Comparison of ENCODE assay signal across 22 cellular contexts in genomic region chr7:4245866-4246470, GRCh38.
DNase-seq lines count a peak whose midpoint lies in the region; FAIRE-seq and TF ChIP-seq lines count a peak whose summit lies in the region.
"Had no signal": no experiment of that assay in that cellular context is flagged by ENCODE, and none has a peak within 500 bp of the region (broad histone marks: within the 10 kb centered on the region; RNA-seq: fewer than 3 reads in every experiment).

No MANE protein-coding gene starts in this region.

- no peak overlapping the region for H3K4me3 Mint-ChIP-seq in astrocyte (ENCODE audit: unreplicated experiment)
- H3K4me3 Mint-ChIP-seq: activated CD4-positive, alpha-beta T cell treated with anti-CD3 and anti-CD28 coated beads, Interleukin-2, amount 10 ng/mL, durations not matched to agents 24 days and 14 days; activated naive CD8-positive, alpha-beta T cell treated with anti-CD3 and anti-CD28 coated beads, Interleukin-2, amount 10 ng/mL, durations not matched to agents 7 days and 5 days; activated T-helper 17 cell treated with anti-CD3 and anti-CD28 coated beads, Interleukin-2, amount 50 U/mL, for 72 hours; CD8-positive, alpha-beta T cell; stimulated activated naive B cell treated with anti-CD40 and anti-IgM and Interleukin-4, amounts not matched to agents 10 μg/mL and 1 μg/mL and 100 μg/mL, for 72 hours had no signal

- no peak overlapping the region for H4K5ac ChIP-seq in mesendoderm (ENCODE audit: low read length)

- H2BK120ac ChIP-seq in mesendoderm (ENCODE audit: low read depth, low read length) = no peak overlapping the region

- no peak for TF ChIP-seq CTCF in astrocyte (IDR thresholded peaks at IDR 0.05; ENCODE audit: insufficient read depth, low read depth, low read length)
- TF ChIP-seq CTCF in ascending aorta (IDR thresholded peaks at IDR 0.05) = no peak

- H3K9me3 ChIP-seq in astrocyte (ENCODE audit: insufficient read depth, low read depth, low read length) (peaks cover 2% of the 10 kb centered on the region), ascending aorta (peaks cover 3 to 5% of the 10 kb centered on the region in 2 donors)
- H3K9me3 ChIP-seq: psoas muscle had no signal

- no peaks in the 10 kb centered on the region for H3K27me3 ChIP-seq in astrocyte (ENCODE audit: insufficient read depth, low read length)
- H3K27me3 ChIP-seq in mesendoderm (ENCODE audit: insufficient read depth, low read length, poor library complexity) = no peaks in the 10 kb centered on the region
- no peaks in the 10 kb centered on the region for H3K27me3 ChIP-seq in ascending aorta
- H3K27me3 ChIP-seq: heart left ventricle had no signal

- H3K4me2 ChIP-seq in astrocyte (ENCODE audit: low read length) (no peak overlapping the region), mesendoderm (ENCODE audit: low read length) (no peak overlapping the region)

- H3K4me1 ChIP-seq in astrocyte (ENCODE audit: insufficient read depth, low read length) (no peaks in the 10 kb centered on the region), mesendoderm (ENCODE audit: control insufficient read depth, low read depth, low read length) (no peaks in the 10 kb centered on the region), ascending aorta (no peaks in the 10 kb centered on the region)
- H3K4me1 ChIP-seq: heart left ventricle, psoas muscle had no signal

- peaks cover 21% of the 10 kb centered on the region for H3K9me3 Mint-ChIP-seq in astrocyte (ENCODE audit: unreplicated experiment)

- H3K79me1 ChIP-seq in mesendoderm (ENCODE audit: low read length) = no peaks in the 10 kb centered on the region

- H3K27ac Mint-ChIP-seq in astrocyte (ENCODE audit: unreplicated experiment) = peak overlapping the region; percentile 58
- H3K27ac Mint-ChIP-seq: activated CD4-positive, alpha-beta T cell treated with anti-CD3 and anti-CD28 coated beads, Interleukin-2, amount 10 ng/mL, durations not matched to agents 24 days and 14 days; activated naive CD8-positive, alpha-beta T cell treated with anti-CD3 and anti-CD28 coated beads, Interleukin-2, amount 10 ng/mL, durations not matched to agents 7 days and 5 days; activated T-helper 17 cell treated with anti-CD3 and anti-CD28 coated beads, Interleukin-2, amount 50 U/mL, for 72 hours; CD8-positive, alpha-beta T cell; stimulated activated naive B cell treated with anti-CD40 and anti-IgM and Interleukin-4, amounts not matched to agents 10 μg/mL and 1 μg/mL and 100 μg/mL, for 72 hours had no signal

- H3K4me1 Mint-ChIP-seq in astrocyte (ENCODE audit: low read depth, unreplicated experiment) = peaks cover 6% of the 10 kb centered on the region
- H3K4me1 Mint-ChIP-seq: activated CD4-positive, alpha-beta T cell treated with anti-CD3 and anti-CD28 coated beads, Interleukin-2, amount 10 ng/mL, durations not matched to agents 24 days and 14 days; activated T-helper 17 cell treated with anti-CD3 and anti-CD28 coated beads, Interleukin-2, amount 50 U/mL, for 72 hours; stimulated activated naive B cell treated with anti-CD40 and anti-IgM and Interleukin-4, amounts not matched to agents 10 μg/mL and 1 μg/mL and 100 μg/mL, for 72 hours had no signal

- no peak overlapping the region for H2BK5ac ChIP-seq in mesendoderm (ENCODE audit: low read length)

- H3K9ac ChIP-seq in astrocyte (ENCODE audit: low read length) = no peak overlapping the region
- no peak overlapping the region for H3K9ac ChIP-seq in mesendoderm (ENCODE audit: low read length)

- H3K4me3 ChIP-seq in astrocyte (ENCODE audit: insufficient read depth, low read depth, low read length) (no peak overlapping the region), mesendoderm (ENCODE audit: low read length) (no peak overlapping the region), ascending aorta (no peak overlapping the region)
- H3K4me3 ChIP-seq: heart left ventricle, psoas muscle, skin epidermis had no signal

- DNase-seq in SIG-M5 treated with dmso at 0.1 percent for 504 hours (lab: John Stamatoyannopoulos, UW; ENCODE audit: unreplicated experiment) (peak; percentile 18), SIG-M5 (lab: John Stamatoyannopoulos, UW) (no peak), astrocyte (ENCODE audit: low read depth) (no peak), mesendoderm (peak; percentile 93), urothelium cell line (ENCODE audit: low spot score) (no peak), ascending aorta (ENCODE audit: low spot score in 2 of 2) (no peak), DMS153 (lab: John Stamatoyannopoulos, UW) (no peak), NCI-H524 treated with DMSO at 0.1 percent for 48 hours (lab: John Stamatoyannopoulos, UW) (no peak)
- DNase-seq: activated CD4-positive, alpha-beta T cell treated with anti-CD3 and anti-CD28 coated beads, Interleukin-2, amount 10 ng/mL, durations not matched to agents 24 days and 14 days; activated naive CD8-positive, alpha-beta T cell treated with anti-CD3 and anti-CD28 coated beads, Interleukin-2, amount 10 ng/mL, durations not matched to agents 7 days and 5 days; CD8-positive, alpha-beta T cell; heart left ventricle; Karpas-422; NCI-H187; NCI-H69; psoas muscle; stimulated activated CD4-positive, alpha-beta T cell treated with anti-CD3 and anti-CD28 coated beads, Interleukin-2, amount 100 ng/mL, for 48 hours; stimulated activated naive B cell treated with anti-CD40 and anti-IgM and Interleukin-4, amounts not matched to agents 10 μg/mL and 1 μg/mL and 100 μg/mL, for 72 hours had no signal

- peaks cover 6% of the 10 kb centered on the region for H3K27me3 Mint-ChIP-seq in astrocyte (ENCODE audit: low read depth, unreplicated experiment)
- H3K27me3 Mint-ChIP-seq: activated CD4-positive, alpha-beta T cell treated with anti-CD3 and anti-CD28 coated beads, Interleukin-2, amount 10 ng/mL, durations not matched to agents 24 days and 14 days; activated naive CD8-positive, alpha-beta T cell treated with anti-CD3 and anti-CD28 coated beads, Interleukin-2, amount 10 ng/mL, durations not matched to agents 7 days and 5 days; activated T-helper 17 cell treated with anti-CD3 and anti-CD28 coated beads, Interleukin-2, amount 50 U/mL, for 72 hours had no signal

- no peak overlapping the region for H3K4ac ChIP-seq in mesendoderm (ENCODE audit: low read depth, low read length)

- peaks cover 8% of the 10 kb centered on the region for H3K36me3 Mint-ChIP-seq in astrocyte (ENCODE audit: low read depth, unreplicated experiment)
- H3K36me3 Mint-ChIP-seq: activated naive CD8-positive, alpha-beta T cell treated with anti-CD3 and anti-CD28 coated beads, Interleukin-2, amount 10 ng/mL, durations not matched to agents 7 days and 5 days; CD8-positive, alpha-beta T cell had no signal

- no peak overlapping the region for H2BK15ac ChIP-seq in mesendoderm (replicated peaks; ENCODE audit: low read depth)

- H4K20me1 ChIP-seq in astrocyte (ENCODE audit: insufficient read depth, low read length) = no peaks in the 10 kb centered on the region

- H4K8ac ChIP-seq in mesendoderm (ENCODE audit: low read depth, low read length) = no peak overlapping the region

- H3K18ac ChIP-seq in mesendoderm (ENCODE audit: low read length) = no peak overlapping the region

- no peak overlapping the region for H3K27ac ChIP-seq in astrocyte (ENCODE audit: low read depth, low read length)
- no peak overlapping the region for H3K27ac ChIP-seq in mesendoderm (ENCODE audit: low read depth, low read length)
- no peak overlapping the region for H3K27ac ChIP-seq in ascending aorta
- H3K27ac ChIP-seq: 22Rv1, heart left ventricle, psoas muscle, skin epidermis had no signal

- H2AK5ac ChIP-seq in mesendoderm (ENCODE audit: low read length) = no peak overlapping the region

- WGBS in mesendoderm (ENCODE audit: extremely low coverage, insufficient coverage, low lambda C conversion rate) = no CpG with 5 or more reads among the region's 12 CpGs

- intact Hi-C loops in ascending aorta (cut with DNase I) = no loop called here

- H3K36me3 ChIP-seq in astrocyte (ENCODE audit: insufficient read depth, low read length) = no peaks in the 10 kb centered on the region
- H3K36me3 ChIP-seq in mesendoderm (ENCODE audit: control insufficient read depth, insufficient read depth, low read length) = no peaks in the 10 kb centered on the region
- H3K36me3 ChIP-seq in ascending aorta = peaks cover 10 to 50% of the 10 kb centered on the region in 2 donors
- H3K36me3 ChIP-seq: heart left ventricle had no signal

- H3K79me2 ChIP-seq in astrocyte (ENCODE audit: insufficient read depth, low read length) (no peaks in the 10 kb centered on the region), mesendoderm (ENCODE audit: control insufficient read depth, insufficient read depth, low read length) (no peaks in the 10 kb centered on the region)

- FAIRE-seq in astrocyte (lab: Jason Lieb, UNC) = no peak
- peak; percentile 9 for FAIRE-seq in urothelium cell line (lab: Jason Lieb, UNC)
- FAIRE-seq: bronchial epithelial cell had no signal

- no peak overlapping the region for H3K23ac ChIP-seq in mesendoderm (ENCODE audit: low read length)

- no peak overlapping the region for H2AFZ ChIP-seq in astrocyte (ENCODE audit: low read depth, low read length)

- peak overlapping the region; percentile 36 for H3K56ac ChIP-seq in mesendoderm (ENCODE audit: low read length)

Comparison
In these comparisons a context has a peak if more than half of its experiments do, and no peak if none do; other contexts are left out.
1. DNase-seq: peak in SIG-M5 treated with dmso at 0.1 percent for 504 hours (single experiment) and mesendoderm (single experiment); none in SIG-M5 (single experiment), astrocyte (single experiment), urothelium cell line (single experiment), ascending aorta (0 of 2), DMS153 (single experiment) and NCI-H524 treated with DMSO at 0.1 percent for 48 hours (single experiment).